ENCODE assay signal across 12 cellular contexts in the genomic region with DNA sequence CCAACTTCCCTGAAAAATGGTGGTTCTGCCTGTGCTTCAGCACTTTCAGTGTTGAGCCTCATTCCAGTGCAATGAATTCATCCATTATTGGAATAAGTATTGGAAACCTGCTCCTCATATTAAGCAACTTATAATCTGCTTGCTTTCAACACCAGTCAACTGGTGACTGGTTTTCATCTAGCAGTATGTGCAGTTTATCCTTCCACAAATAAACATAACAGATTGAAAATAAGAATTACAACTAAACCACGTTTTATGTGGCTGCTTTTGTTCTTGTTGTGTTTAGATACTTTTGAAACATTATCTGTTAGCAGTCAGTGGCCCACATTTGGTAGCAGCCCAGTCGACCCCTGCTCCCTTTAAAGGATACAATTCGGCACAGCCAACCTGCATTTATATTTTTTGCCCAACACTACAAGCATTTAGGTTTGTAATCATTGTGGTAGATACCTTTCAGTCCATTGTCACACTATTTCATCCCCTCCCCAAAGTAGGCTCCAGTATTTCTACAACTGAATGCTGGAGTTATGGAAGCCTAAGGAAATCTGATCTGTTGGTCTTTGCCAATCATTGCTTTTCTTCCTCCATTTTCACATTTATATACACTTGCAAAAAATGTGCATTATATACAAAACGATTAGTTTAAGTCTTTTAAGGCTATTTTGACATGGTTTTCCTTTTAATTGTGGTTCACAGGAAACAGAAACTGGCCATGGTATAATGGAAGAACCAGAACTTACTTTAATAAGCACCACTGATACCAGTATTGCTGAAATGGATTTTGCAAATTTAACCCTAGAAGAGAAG. TPM values are rescaled to one million over a fixed set of nuclear protein-coding genes. Genes with fewer than 3 reads are reported as not detected.
DNase-seq lines count a peak whose midpoint lies in the region; ATAC-seq and TF ChIP-seq lines count a peak whose summit lies in the region.
"Had no signal": no experiment of that assay in that cellular context is flagged by ENCODE, and none has a peak within 500 bp of the region (broad histone marks: within the 10 kb centered on the region; RNA-seq: fewer than 3 reads in every experiment).

No MANE protein-coding gene starts in this region.

- H3K27me3 ChIP-seq in mammary epithelial cell (ENCODE audit: insufficient read depth, low read length), result no peaks in the 10 kb centered on the region
- H3K27me3 ChIP-seq in neutrophil, result no peaks in the 10 kb centered on the region
- no peaks in the 10 kb centered on the region for H3K27me3 ChIP-seq in tibial artery
- H3K27me3 ChIP-seq: ascending aorta, suprapubic skin had no signal

- H3K9me3 ChIP-seq in mammary epithelial cell (replicated peaks; ENCODE audit: insufficient read depth, low read length) (no peaks in the 10 kb centered on the region), neutrophil (no peaks in the 10 kb centered on the region), tibial artery (no peaks in the 10 kb centered on the region)
- H3K9me3 ChIP-seq: ascending aorta, suprapubic skin had no signal

- H3K4me2 ChIP-seq in mammary epithelial cell (ENCODE audit: insufficient read depth, low read depth, low read length), result no peak overlapping the region

- no peak for DNase-seq in activated T-cell treated with anti-CD3 and anti-CD28 coated beads, Interleukin-2, amount 50 U/mL, for 4 hours
- no peak for DNase-seq in activated T-cell treated with anti-CD3 and anti-CD28 coated beads for 4 hours
- peak; percentile 23 for DNase-seq in NAMALWA (ENCODE audit: low spot score)
- no peak for DNase-seq in mammary epithelial cell
- no peak for DNase-seq in putamen (ENCODE audit: low spot score)
- no peak for DNase-seq in tibial artery
- no peak for DNase-seq in T-helper 9 cell
- DNase-seq: C1 segment of cervical spinal cord, glutamatergic neuron had no signal

- peaks cover 4% of the 10 kb centered on the region for H3K4me1 Mint-ChIP-seq in activated T-cell treated with anti-CD3 and anti-CD28 coated beads, Interleukin-2, amount 50 U/mL, for 4 hours (ENCODE audit: low read depth)

- H3K4me3 ChIP-seq in mammary epithelial cell (replicated peaks in 1 of 3; ENCODE audit: insufficient read depth in 1 of 3, low read depth in 2 of 3, low read length in 3 of 3) (no peak overlapping the region), neutrophil (ENCODE audit: low read depth in 1 of 2, low read length in 1 of 2) (no peak overlapping the region), tibial artery (no peak overlapping the region)
- H3K4me3 ChIP-seq: ascending aorta, suprapubic skin had no signal

- TF ChIP-seq CTCF in mammary epithelial cell (conservative IDR thresholded peaks at IDR 0.05 in 1 of 2, IDR thresholded peaks at IDR 0.05 in 1 of 2; ENCODE audit: extremely low read depth in 1 of 2, insufficient read depth in 1 of 2, low read depth in 1 of 2, low read length in 2 of 2) (no peak), neutrophil (IDR thresholded peaks at IDR 0.05) (no peak), tibial artery (IDR thresholded peaks at IDR 0.05) (no peak)

- H3K4me1 ChIP-seq in mammary epithelial cell (ENCODE audit: insufficient read depth, low read length) (no peaks in the 10 kb centered on the region), neutrophil (ENCODE audit: control insufficient read depth in 1 of 2, insufficient read depth in 1 of 2, low read depth in 1 of 2, low read length in 1 of 2) (peaks cover 0 to 6% of the 10 kb centered on the region in 2 experiments), tibial artery (no peaks in the 10 kb centered on the region)
- H3K4me1 ChIP-seq: ascending aorta, suprapubic skin had no signal

- WGBS in mammary epithelial cell (ENCODE audit: low coverage, missing lambda C conversion rate), result 59% methylated on average over 4 of the region's 4 CpGs

- CTCF ChIA-PET in mammary epithelial cell (lab: Charles Lee; ENCODE audit: low non-redundant PET), result no interaction called here

- dilution Hi-C loops in mammary epithelial cell (cut with HindIII; ENCODE audit: low sequenced_read_pairs), result no loop called here

- no peak overlapping the region for H3K4me3 Mint-ChIP-seq in activated T-cell treated with anti-CD3 and anti-CD28 coated beads, Interleukin-2, amount 50 U/mL, for 4 hours

- H3K9me3 Mint-ChIP-seq in activated T-cell treated with anti-CD3 and anti-CD28 coated beads, Interleukin-2, amount 50 U/mL, for 4 hours, result no peaks in the 10 kb centered on the region

- peaks cover 11% of the 10 kb centered on the region for H3K79me2 ChIP-seq in mammary epithelial cell (ENCODE audit: insufficient read depth, low read length)

- intact Hi-C loops in mammary epithelial cell (cut with micrococcal nuclease), result no loop called here
- intact Hi-C loops in tibial artery (cut with DNase I; ENCODE audit: low total_unique reads), result no loop called here

- BruUV-seq in mammary epithelial cell (replicated peaks; lab: Mats Ljungman, UMichigan), result TSS peak; percentile 1

- no peak overlapping the region for H3K27ac ChIP-seq in mammary epithelial cell (ENCODE audit: insufficient read depth, low read depth, low read length)
- H3K27ac ChIP-seq in neutrophil, result peak overlapping the region; percentile 28
- no peak overlapping the region for H3K27ac ChIP-seq in tibial artery
- H3K27ac ChIP-seq: ascending aorta, suprapubic skin had no signal

- no peaks in the 10 kb centered on the region for H3K27me3 Mint-ChIP-seq in activated T-cell treated with anti-CD3 and anti-CD28 coated beads, Interleukin-2, amount 50 U/mL, for 4 hours (ENCODE audit: low read depth)

- peaks cover 5% of the 10 kb centered on the region for H4K20me1 ChIP-seq in mammary epithelial cell (ENCODE audit: insufficient read depth, low read length)

- H3K9ac ChIP-seq in mammary epithelial cell (ENCODE audit: insufficient read depth, low read length), result no peak overlapping the region

- ATAC-seq in activated T-cell treated with anti-CD3 and anti-CD28 coated beads, Interleukin-2, amount 50 U/mL, for 4 hours, result peak; percentile 9 to 19

- H3K36me3 Mint-ChIP-seq in activated T-cell treated with anti-CD3 and anti-CD28 coated beads, Interleukin-2, amount 50 U/mL, for 4 hours (ENCODE audit: insufficient read depth), result peaks cover 41% of the 10 kb centered on the region

- no peak overlapping the region for H2AFZ ChIP-seq in mammary epithelial cell (ENCODE audit: low read depth, low read length)

- in situ Hi-C loops in mammary epithelial cell (cut with MboI; ENCODE audit: low sequenced_read_pairs in 2 of 2), result no loop called here

- H3K36me3 ChIP-seq in mammary epithelial cell (ENCODE audit: insufficient read depth, low read length) (peaks cover 62% of the 10 kb centered on the region), neutrophil (peaks cover 86% of the 10 kb centered on the region), tibial artery (peaks cover 68 to 83% (median 76%) of the 10 kb centered on the region in 3 donors)

RNA-seq across cellular contexts. Expression of gene TAF1D, which starts 13.1 kb away (rescaled TPM):
- total RNA-seq in activated T-cell treated with anti-CD3 and anti-CD28 coated beads, Interleukin-2, amount 50 U/mL, for 4 hours, result 100 to 1,000 TPM; 258 to 292 (median 288) TPM
- 100 to 1,000 TPM; 167 to 198 TPM for total RNA-seq in mammary epithelial cell
- 41.8 TPM for polyA plus RNA-seq in mammary epithelial cell
- 39.2 TPM for polyA minus RNA-seq in mammary epithelial cell

RNA-seq across cellular contexts. Expression of gene C11orf54, which starts 13.3 kb away (rescaled TPM):
- 10 to 100 TPM; 13.5 to 32.1 (median 24.5) TPM for total RNA-seq in activated T-cell treated with anti-CD3 and anti-CD28 coated beads, Interleukin-2, amount 50 U/mL, for 4 hours
- total RNA-seq in mammary epithelial cell, result 10 to 100 TPM in 1 of 2 donors, 1 to 10 TPM in 1; 8.2 to 10.2 TPM
- 2.6 TPM for polyA plus RNA-seq in mammary epithelial cell
- not detected for polyA minus RNA-seq in mammary epithelial cell

RNA-seq across cellular contexts. Expression of gene MED17, which starts 55.9 kb away (rescaled TPM):
- total RNA-seq in activated T-cell treated with anti-CD3 and anti-CD28 coated beads, Interleukin-2, amount 50 U/mL, for 4 hours, result 10 to 100 TPM; 52.7 to 54.9 (median 54.8) TPM
- 10 to 100 TPM; 27.8 to 30.2 TPM for total RNA-seq in mammary epithelial cell
- polyA plus RNA-seq in mammary epithelial cell, result 15.4 TPM
- polyA minus RNA-seq in mammary epithelial cell, result 14.1 TPM
